Comparison of ENCODE assay signal across 1 cellular context in genomic region chr6:149053848-149054558, GRCh38.
TF ChIP-seq lines count a peak whose summit lies in the region.

No MANE protein-coding gene starts in this region.

TF ChIP-seq in GM12878, 131 proteins besides CTCF, POLR2A, EP300 and RAD21 (continued from another document):
- TF ChIP-seq RAD51 (IDR thresholded peaks at IDR 0.05), result peak; percentile 64; the same call in 1 of the 2 replicates
- no peak for TF ChIP-seq E4F1 (IDR thresholded peaks at IDR 0.05; ENCODE audit: borderline replicate concordance, partially characterized antibody)
- TF ChIP-seq ATF7 (IDR thresholded peaks at IDR 0.05; ENCODE audit: low read depth), result peak; percentile 24; the same call in 1 of the 2 replicates
- TF ChIP-seq, protein P1, sequence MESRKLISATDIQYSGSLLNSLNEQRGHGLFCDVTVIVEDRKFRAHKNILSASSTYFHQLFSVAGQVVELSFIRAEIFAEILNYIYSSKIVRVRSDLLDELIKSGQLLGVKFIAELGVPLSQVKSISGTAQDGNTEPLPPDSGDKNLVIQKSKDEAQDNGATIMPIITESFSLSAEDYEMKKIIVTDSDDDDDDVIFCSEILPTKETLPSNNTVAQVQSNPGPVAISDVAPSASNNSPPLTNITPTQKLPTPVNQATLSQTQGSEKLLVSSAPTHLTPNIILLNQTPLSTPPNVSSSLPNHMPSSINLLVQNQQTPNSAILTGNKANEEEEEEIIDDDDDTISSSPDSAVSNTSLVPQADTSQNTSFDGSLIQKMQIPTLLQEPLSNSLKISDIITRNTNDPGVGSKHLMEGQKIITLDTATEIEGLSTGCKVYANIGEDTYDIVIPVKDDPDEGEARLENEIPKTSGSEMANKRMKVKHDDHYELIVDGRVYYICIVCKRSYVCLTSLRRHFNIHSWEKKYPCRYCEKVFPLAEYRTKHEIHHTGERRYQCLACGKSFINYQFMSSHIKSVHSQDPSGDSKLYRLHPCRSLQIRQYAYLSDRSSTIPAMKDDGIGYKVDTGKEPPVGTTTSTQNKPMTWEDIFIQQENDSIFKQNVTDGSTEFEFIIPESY (IDR thresholded peaks at IDR 0.05), result no peak
- no peak; a peak in 1 of 4 replicates for TF ChIP-seq BHLHE40 (IDR thresholded peaks at IDR 0.05; ENCODE audit: borderline replicate concordance in 1 of 2, low read depth in 2 of 2, low read length in 1 of 2)
- peak; percentile 61; the same call in 1 of the 2 replicates for TF ChIP-seq CHD2 (IDR thresholded peaks at IDR 0.05; ENCODE audit: borderline replicate concordance, low read depth, low read length)
- TF ChIP-seq, protein P2, sequence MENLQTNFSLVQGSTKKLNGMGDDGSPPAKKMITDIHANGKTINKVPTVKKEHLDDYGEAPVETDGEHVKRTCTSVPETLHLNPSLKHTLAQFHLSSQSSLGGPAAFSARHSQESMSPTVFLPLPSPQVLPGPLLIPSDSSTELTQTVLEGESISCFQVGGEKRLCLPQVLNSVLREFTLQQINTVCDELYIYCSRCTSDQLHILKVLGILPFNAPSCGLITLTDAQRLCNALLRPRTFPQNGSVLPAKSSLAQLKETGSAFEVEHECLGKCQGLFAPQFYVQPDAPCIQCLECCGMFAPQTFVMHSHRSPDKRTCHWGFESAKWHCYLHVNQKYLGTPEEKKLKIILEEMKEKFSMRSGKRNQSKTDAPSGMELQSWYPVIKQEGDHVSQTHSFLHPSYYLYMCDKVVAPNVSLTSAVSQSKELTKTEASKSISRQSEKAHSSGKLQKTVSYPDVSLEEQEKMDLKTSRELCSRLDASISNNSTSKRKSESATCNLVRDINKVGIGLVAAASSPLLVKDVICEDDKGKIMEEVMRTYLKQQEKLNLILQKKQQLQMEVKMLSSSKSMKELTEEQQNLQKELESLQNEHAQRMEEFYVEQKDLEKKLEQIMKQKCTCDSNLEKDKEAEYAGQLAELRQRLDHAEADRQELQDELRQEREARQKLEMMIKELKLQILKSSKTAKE (IDR thresholded peaks at IDR 0.05; ENCODE audit: low read depth, poor library complexity, severe bottlenecking), result peak; percentile 82
- TF ChIP-seq NR2C1 (IDR thresholded peaks at IDR 0.05), result 0 out of 2 replicates have a peak, but pooled peaks have one; percentile 36
- TF ChIP-seq RCOR1 (conservative IDR thresholded peaks at IDR 0.05; ENCODE audit: low read depth, low read length), result no peak
- TF ChIP-seq ATF3 (IDR thresholded peaks at IDR 0.05; ENCODE audit: borderline replicate concordance, extremely low read depth, low read depth, low read length), result no peak
- TF ChIP-seq MXI1 (IDR thresholded peaks at IDR 0.05; ENCODE audit: low read depth, low read length), result peak; percentile 84; the same call in 1 of the 2 replicates
- no peak for TF ChIP-seq CBX3 (IDR thresholded peaks at IDR 0.05; ENCODE audit: borderline replicate concordance, low read depth)
- peak; percentile 89 for TF ChIP-seq IKZF1 (conservative IDR thresholded peaks at IDR 0.05)
- TF ChIP-seq, protein P3, sequence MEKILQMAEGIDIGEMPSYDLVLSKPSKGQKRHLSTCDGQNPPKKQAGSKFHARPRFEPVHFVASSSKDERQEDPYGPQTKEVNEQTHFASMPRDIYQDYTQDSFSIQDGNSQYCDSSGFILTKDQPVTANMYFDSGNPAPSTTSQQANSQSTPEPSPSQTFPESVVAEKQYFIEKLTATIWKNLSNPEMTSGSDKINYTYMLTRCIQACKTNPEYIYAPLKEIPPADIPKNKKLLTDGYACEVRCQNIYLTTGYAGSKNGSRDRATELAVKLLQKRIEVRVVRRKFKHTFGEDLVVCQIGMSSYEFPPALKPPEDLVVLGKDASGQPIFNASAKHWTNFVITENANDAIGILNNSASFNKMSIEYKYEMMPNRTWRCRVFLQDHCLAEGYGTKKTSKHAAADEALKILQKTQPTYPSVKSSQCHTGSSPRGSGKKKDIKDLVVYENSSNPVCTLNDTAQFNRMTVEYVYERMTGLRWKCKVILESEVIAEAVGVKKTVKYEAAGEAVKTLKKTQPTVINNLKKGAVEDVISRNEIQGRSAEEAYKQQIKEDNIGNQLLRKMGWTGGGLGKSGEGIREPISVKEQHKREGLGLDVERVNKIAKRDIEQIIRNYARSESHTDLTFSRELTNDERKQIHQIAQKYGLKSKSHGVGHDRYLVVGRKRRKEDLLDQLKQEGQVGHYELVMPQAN (conservative IDR thresholded peaks at IDR 0.05), result no peak; the same call in 1 of the 2 replicates
- TF ChIP-seq DPF2 (IDR thresholded peaks at IDR 0.05), result no peak; the same call in none of the 2 replicates
- TF ChIP-seq HCFC1 (IDR thresholded peaks at IDR 0.05; ENCODE audit: low read length), result no peak
- TF ChIP-seq, protein P4, sequence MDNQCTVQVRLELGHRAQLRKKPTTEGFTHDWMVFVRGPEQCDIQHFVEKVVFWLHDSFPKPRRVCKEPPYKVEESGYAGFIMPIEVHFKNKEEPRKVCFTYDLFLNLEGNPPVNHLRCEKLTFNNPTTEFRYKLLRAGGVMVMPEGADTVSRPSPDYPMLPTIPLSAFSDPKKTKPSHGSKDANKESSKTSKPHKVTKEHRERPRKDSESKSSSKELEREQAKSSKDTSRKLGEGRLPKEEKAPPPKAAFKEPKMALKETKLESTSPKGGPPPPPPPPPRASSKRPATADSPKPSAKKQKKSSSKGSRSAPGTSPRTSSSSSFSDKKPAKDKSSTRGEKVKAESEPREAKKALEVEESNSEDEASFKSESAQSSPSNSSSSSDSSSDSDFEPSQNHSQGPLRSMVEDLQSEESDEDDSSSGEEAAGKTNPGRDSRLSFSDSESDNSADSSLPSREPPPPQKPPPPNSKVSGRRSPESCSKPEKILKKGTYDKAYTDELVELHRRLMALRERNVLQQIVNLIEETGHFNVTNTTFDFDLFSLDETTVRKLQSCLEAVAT (IDR thresholded peaks at IDR 0.05), result peak; percentile 92
